Comparison of ENCODE assay signal across 26 cellular contexts in the genomic region with DNA sequence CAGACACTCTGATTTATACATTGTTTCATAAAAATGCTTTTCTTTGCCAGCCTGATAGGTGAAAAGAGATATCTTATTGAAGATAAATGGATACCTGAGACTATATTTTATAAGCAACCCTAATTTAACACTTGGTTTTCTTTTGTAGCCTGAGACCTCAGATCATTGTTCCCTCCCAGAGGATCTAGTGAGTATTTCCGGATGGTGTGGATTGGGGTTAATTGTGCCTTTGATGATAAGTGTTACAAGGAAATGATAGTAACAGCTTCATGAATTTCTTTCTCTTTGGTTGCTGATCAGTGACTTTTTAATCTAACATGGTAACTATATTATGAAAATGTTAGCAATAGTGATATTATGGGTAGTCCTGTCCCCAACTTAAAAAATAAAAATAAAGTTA. TPM values are rescaled to one million over a fixed set of nuclear protein-coding genes. Genes with fewer than 3 reads are reported as not detected.
DNase-seq lines count a peak whose midpoint lies in the region; ATAC-seq and TF ChIP-seq lines count a peak whose summit lies in the region.
"Had no signal": no experiment of that assay in that cellular context is flagged by ENCODE, and none has a peak within 500 bp of the region (broad histone marks: within the 10 kb centered on the region; RNA-seq: fewer than 3 reads in every experiment).

No MANE protein-coding gene starts in this region.

- H3K4me3 ChIP-seq in Loucy (ENCODE audit: low read length, poor library complexity, severe bottlenecking) (peak overlapping the region; percentile 15), neural progenitor cell (no peak overlapping the region), right cardiac atrium (ENCODE audit: low read length) (no peak overlapping the region)
- H3K4me3 ChIP-seq: esophagus muscularis mucosa, hepatocyte, K562, pancreas, right lobe of liver, uterus had no signal

- DNase-seq in DMS79 (lab: John Stamatoyannopoulos, UW) (peak; percentile 52), endothelial cell (ENCODE audit: low spot score) (no peak), neural progenitor cell (ENCODE audit: low spot score) (no peak), left lobe of liver (ENCODE audit: low spot score) (no peak), right cardiac atrium (no peak)
- no peak for DNase-seq in activated T-helper 1 cell treated with anti-CD3 and anti-CD28 coated beads, Interleukin-12 subunit alpha, Interleukin-12 subunit beta, Interleukin-2, Interleukin-4 antibody, amounts not matched to agents 30 ng/mL and 10 ng/mL and 1 ng/mL, durations not matched to agents 14 hours and 24 hours and 36 hours (ENCODE audit: low spot score)
- DNase-seq: activated CD4-positive, alpha-beta T cell treated with anti-CD3 and anti-CD28 coated beads, Interleukin-2, amount 10 ng/mL, durations not matched to agents 24 days and 14 days; activated naive CD8-positive, alpha-beta T cell treated with anti-CD3 and anti-CD28 coated beads, Interleukin-2, amount 10 ng/mL, durations not matched to agents 7 days and 5 days; CD8-positive, alpha-beta T cell; DMS153; effector memory CD4-positive, alpha-beta T cell; GF-D8; HCEC 1CT; MM.1S; NCI-H146; NCI-H82; SHP77; uterus had no signal

- H3K79me2 ChIP-seq in Loucy (ENCODE audit: insufficient read depth, low read length), result no peaks in the 10 kb centered on the region
- H3K79me2 ChIP-seq in neural progenitor cell (ENCODE audit: low read depth), result no peaks in the 10 kb centered on the region
- H3K79me2 ChIP-seq: hepatocyte had no signal

- H3K36me3 ChIP-seq in Loucy (ENCODE audit: insufficient read depth, low read length) (no peaks in the 10 kb centered on the region), neural progenitor cell (no peaks in the 10 kb centered on the region)
- H3K36me3 ChIP-seq: pancreas, right lobe of liver, uterus had no signal

- intact Hi-C loops in activated T-helper 1 cell treated with anti-CD3 and anti-CD28 coated beads, Interleukin-12 subunit alpha, Interleukin-12 subunit beta, Interleukin-2, Interleukin-4 antibody, amounts not matched to agents 30 ng/mL and 10 ng/mL and 1 ng/mL, durations not matched to agents 14 hours and 24 hours and 36 hours (cut with micrococcal nuclease), result no loop called here
- intact Hi-C loops in right cardiac atrium (cut with DNase I), result no loop called here

- H3K27me3 Mint-ChIP-seq in endothelial cell (ENCODE audit: unreplicated experiment) (no peaks in the 10 kb centered on the region), neural progenitor cell (ENCODE audit: insufficient read depth, low read depth) (no peaks in the 10 kb centered on the region)
- H3K27me3 Mint-ChIP-seq in activated T-helper 1 cell treated with anti-CD3 and anti-CD28 coated beads, Interleukin-12 subunit alpha, Interleukin-12 subunit beta, Interleukin-2, Interleukin-4 antibody, amounts not matched to agents 30 ng/mL and 10 ng/mL and 1 ng/mL, durations not matched to agents 14 hours and 24 hours and 36 hours (ENCODE audit: insufficient read depth), result no peaks in the 10 kb centered on the region
- H3K27me3 Mint-ChIP-seq: activated CD4-positive, alpha-beta T cell treated with anti-CD3 and anti-CD28 coated beads, Interleukin-2, amount 10 ng/mL, durations not matched to agents 24 days and 14 days; activated naive CD8-positive, alpha-beta T cell treated with anti-CD3 and anti-CD28 coated beads, Interleukin-2, amount 10 ng/mL, durations not matched to agents 7 days and 5 days; activated T-helper 17 cell treated with anti-CD3 and anti-CD28 coated beads, Interleukin-2, amount 50 U/mL, for 72 hours had no signal

- no peaks in the 10 kb centered on the region for H3K9me3 ChIP-seq in Loucy (ENCODE audit: insufficient read depth, low read depth, low read length)
- no peaks in the 10 kb centered on the region for H3K9me3 ChIP-seq in neural progenitor cell (ENCODE audit: low read depth)
- no peaks in the 10 kb centered on the region for H3K9me3 ChIP-seq in right cardiac atrium (ENCODE audit: control insufficient read depth, low read length)
- H3K9me3 ChIP-seq: esophagus muscularis mucosa, pancreas, right lobe of liver, uterus had no signal

- WGBS in right cardiac atrium, result 54% methylated on average over 1 of the region's 1 CpG

- H3F3A ChIP-seq in Loucy (ENCODE audit: low read depth), result no peaks in the 10 kb centered on the region
- peaks cover 18% of the 10 kb centered on the region for H3F3A ChIP-seq in neural progenitor cell (ENCODE audit: low read depth)

- H3K4me3 Mint-ChIP-seq in endothelial cell (ENCODE audit: unreplicated experiment) (no peak overlapping the region), neural progenitor cell (no peak overlapping the region)
- H3K4me3 Mint-ChIP-seq in activated T-helper 1 cell treated with anti-CD3 and anti-CD28 coated beads, Interleukin-12 subunit alpha, Interleukin-12 subunit beta, Interleukin-2, Interleukin-4 antibody, amounts not matched to agents 30 ng/mL and 10 ng/mL and 1 ng/mL, durations not matched to agents 14 hours and 24 hours and 36 hours, result no peak overlapping the region
- H3K4me3 Mint-ChIP-seq: activated CD4-positive, alpha-beta T cell treated with anti-CD3 and anti-CD28 coated beads, Interleukin-2, amount 10 ng/mL, durations not matched to agents 24 days and 14 days; activated naive CD8-positive, alpha-beta T cell treated with anti-CD3 and anti-CD28 coated beads, Interleukin-2, amount 10 ng/mL, durations not matched to agents 7 days and 5 days; activated T-helper 17 cell treated with anti-CD3 and anti-CD28 coated beads, Interleukin-2, amount 50 U/mL, for 72 hours; CD8-positive, alpha-beta T cell had no signal

- no peak overlapping the region for H3K9ac ChIP-seq in Loucy (ENCODE audit: low read depth, low read length, poor library complexity, severe bottlenecking)
- H3K9ac ChIP-seq in neural progenitor cell, result no peak overlapping the region

- peaks cover 17% of the 10 kb centered on the region for H3K4me1 ChIP-seq in Loucy (ENCODE audit: insufficient read depth, low read length, poor library complexity, severe bottlenecking)
- peaks cover 19% of the 10 kb centered on the region for H3K4me1 ChIP-seq in neural progenitor cell
- peaks cover 1% of the 10 kb centered on the region for H3K4me1 ChIP-seq in right cardiac atrium (ENCODE audit: control insufficient read depth, insufficient read depth, low read length)
- H3K4me1 ChIP-seq: esophagus muscularis mucosa, pancreas, uterus had no signal

- H3K4me1 Mint-ChIP-seq in endothelial cell (ENCODE audit: unreplicated experiment) (peaks cover 16% of the 10 kb centered on the region), neural progenitor cell (peaks cover 31% of the 10 kb centered on the region)
- no peaks in the 10 kb centered on the region for H3K4me1 Mint-ChIP-seq in activated T-helper 1 cell treated with anti-CD3 and anti-CD28 coated beads, Interleukin-12 subunit alpha, Interleukin-12 subunit beta, Interleukin-2, Interleukin-4 antibody, amounts not matched to agents 30 ng/mL and 10 ng/mL and 1 ng/mL, durations not matched to agents 14 hours and 24 hours and 36 hours (ENCODE audit: low read depth)
- H3K4me1 Mint-ChIP-seq: activated CD4-positive, alpha-beta T cell treated with anti-CD3 and anti-CD28 coated beads, Interleukin-2, amount 10 ng/mL, durations not matched to agents 24 days and 14 days; activated naive CD8-positive, alpha-beta T cell treated with anti-CD3 and anti-CD28 coated beads, Interleukin-2, amount 10 ng/mL, durations not matched to agents 7 days and 5 days; activated T-helper 17 cell treated with anti-CD3 and anti-CD28 coated beads, Interleukin-2, amount 50 U/mL, for 72 hours had no signal

- H3K4me2 ChIP-seq in Loucy (ENCODE audit: low read depth, low read length, poor library complexity, severe bottlenecking), result peak overlapping the region; percentile 25
- peak overlapping the region; percentile 38 for H3K4me2 ChIP-seq in neural progenitor cell
- H3K4me2 ChIP-seq: hepatocyte had no signal

- H3K9me3 Mint-ChIP-seq in endothelial cell (ENCODE audit: unreplicated experiment), result no peaks in the 10 kb centered on the region
- H3K9me3 Mint-ChIP-seq in neural progenitor cell, result no peaks in the 10 kb centered on the region
- H3K9me3 Mint-ChIP-seq in activated T-helper 1 cell treated with anti-CD3 and anti-CD28 coated beads, Interleukin-12 subunit alpha, Interleukin-12 subunit beta, Interleukin-2, Interleukin-4 antibody, amounts not matched to agents 30 ng/mL and 10 ng/mL and 1 ng/mL, durations not matched to agents 14 hours and 24 hours and 36 hours, result no peaks in the 10 kb centered on the region
- H3K9me3 Mint-ChIP-seq: activated CD4-positive, alpha-beta T cell treated with anti-CD3 and anti-CD28 coated beads, Interleukin-2, amount 10 ng/mL, durations not matched to agents 24 days and 14 days; activated naive CD8-positive, alpha-beta T cell treated with anti-CD3 and anti-CD28 coated beads, Interleukin-2, amount 10 ng/mL, durations not matched to agents 7 days and 5 days; activated T-helper 17 cell treated with anti-CD3 and anti-CD28 coated beads, Interleukin-2, amount 50 U/mL, for 72 hours; CD8-positive, alpha-beta T cell had no signal

- TF ChIP-seq CTCF in Loucy (conservative IDR thresholded peaks at IDR 0.05; ENCODE audit: low read length) (no peak), endothelial cell (IDR thresholded peaks at IDR 0.05; ENCODE audit: unreplicated experiment) (no peak), neural progenitor cell (IDR thresholded peaks at IDR 0.05) (no peak)

- H3K36me3 Mint-ChIP-seq in endothelial cell (ENCODE audit: low read depth, unreplicated experiment) (no peaks in the 10 kb centered on the region), neural progenitor cell (peaks cover 6% of the 10 kb centered on the region)
- peaks cover 2% of the 10 kb centered on the region for H3K36me3 Mint-ChIP-seq in activated T-helper 1 cell treated with anti-CD3 and anti-CD28 coated beads, Interleukin-12 subunit alpha, Interleukin-12 subunit beta, Interleukin-2, Interleukin-4 antibody, amounts not matched to agents 30 ng/mL and 10 ng/mL and 1 ng/mL, durations not matched to agents 14 hours and 24 hours and 36 hours (ENCODE audit: low read depth)

- H3K27me3 ChIP-seq in Loucy (ENCODE audit: insufficient read depth, low read length, poor library complexity, severe bottlenecking) (no peaks in the 10 kb centered on the region), neural progenitor cell (no peaks in the 10 kb centered on the region), right cardiac atrium (ENCODE audit: control insufficient read depth, insufficient read depth) (no peaks in the 10 kb centered on the region)
- H3K27me3 ChIP-seq: esophagus muscularis mucosa, hepatocyte, pancreas, right lobe of liver, uterus had no signal

- ATAC-seq in left lobe of liver, result no peak
- no peak for ATAC-seq in right cardiac atrium
- no peak for ATAC-seq in HG03045 (IDR thresholded peaks at IDR 0.05; ENCODE audit: unreplicated experiment)
- ATAC-seq: CD8-positive, alpha-beta T cell; K562 had no signal

- H3K27ac Mint-ChIP-seq in endothelial cell (ENCODE audit: unreplicated experiment) (peak overlapping the region; percentile 8), neural progenitor cell (peak overlapping the region; percentile 88)
- H3K27ac Mint-ChIP-seq in activated T-helper 1 cell treated with anti-CD3 and anti-CD28 coated beads, Interleukin-12 subunit alpha, Interleukin-12 subunit beta, Interleukin-2, Interleukin-4 antibody, amounts not matched to agents 30 ng/mL and 10 ng/mL and 1 ng/mL, durations not matched to agents 14 hours and 24 hours and 36 hours, result no peak overlapping the region
- H3K27ac Mint-ChIP-seq: activated CD4-positive, alpha-beta T cell treated with anti-CD3 and anti-CD28 coated beads, Interleukin-2, amount 10 ng/mL, durations not matched to agents 24 days and 14 days; activated naive CD8-positive, alpha-beta T cell treated with anti-CD3 and anti-CD28 coated beads, Interleukin-2, amount 10 ng/mL, durations not matched to agents 7 days and 5 days; activated T-helper 17 cell treated with anti-CD3 and anti-CD28 coated beads, Interleukin-2, amount 50 U/mL, for 72 hours; CD8-positive, alpha-beta T cell had no signal

- no peaks in the 10 kb centered on the region for H3K9me2 ChIP-seq in Loucy (replicated peaks; ENCODE audit: low read depth, low read length)

- H4K20me1 ChIP-seq in Loucy (ENCODE audit: insufficient read depth, low read length, poor library complexity, severe bottlenecking) (no peaks in the 10 kb centered on the region), neural progenitor cell (ENCODE audit: low read depth) (no peaks in the 10 kb centered on the region)

- H3K27ac ChIP-seq in neural progenitor cell (peak overlapping the region; percentile 43), right cardiac atrium (ENCODE audit: low read length) (no peak overlapping the region)
- H3K27ac ChIP-seq: esophagus muscularis mucosa, hepatocyte, pancreas, uterus had no signal

- H2AFZ ChIP-seq in Loucy (ENCODE audit: low read length) (no peak overlapping the region), neural progenitor cell (replicated peaks) (no peak overlapping the region)
- H2AFZ ChIP-seq: hepatocyte had no signal

RNA-seq across cellular contexts. Expression of a gene that starts 30.4 kb away (rescaled TPM):
- total RNA-seq in endothelial cell (ENCODE audit: unreplicated experiment), result 14.9 TPM
- 11.6 and 16.9 TPM in 2 replicates for total RNA-seq in neural progenitor cell (ENCODE audit: low replicate concordance)
- 10.3 TPM for total RNA-seq in left lobe of liver
- total RNA-seq in activated T-helper 1 cell treated with anti-CD3 and anti-CD28 coated beads, Interleukin-12 subunit alpha, Interleukin-12 subunit beta, Interleukin-2, Interleukin-4 antibody, amounts not matched to agents 30 ng/mL and 10 ng/mL and 1 ng/mL, durations not matched to agents 14 hours and 24 hours and 36 hours, result 7.1 and 7.2 TPM in 2 replicates
- total RNA-seq in right cardiac atrium, result 10 to 100 TPM in 3 of 4 donors, 1 to 10 TPM in 1; 9.8 to 14.9 (median 14.6) TPM
- 4.0 TPM for polyA plus RNA-seq in right cardiac atrium

RNA-seq across cellular contexts. Expression of a gene that starts 30.7 kb away (rescaled TPM):
- total RNA-seq in endothelial cell (ENCODE audit: unreplicated experiment) (13.7 TPM), neural progenitor cell (ENCODE audit: low replicate concordance) (15.0 and 22.1 TPM in 2 replicates), left lobe of liver (25.5 TPM), right cardiac atrium (10 to 100 TPM; 12.3 to 16.5 (median 13.5) TPM)
- total RNA-seq in activated T-helper 1 cell treated with anti-CD3 and anti-CD28 coated beads, Interleukin-12 subunit alpha, Interleukin-12 subunit beta, Interleukin-2, Interleukin-4 antibody, amounts not matched to agents 30 ng/mL and 10 ng/mL and 1 ng/mL, durations not matched to agents 14 hours and 24 hours and 36 hours, result 1.2 and 1.3 TPM in 2 replicates
- 18.1 TPM for polyA plus RNA-seq in right cardiac atrium
